Comparison of ENCODE assay signal across 8 cellular contexts in the genomic region with DNA sequence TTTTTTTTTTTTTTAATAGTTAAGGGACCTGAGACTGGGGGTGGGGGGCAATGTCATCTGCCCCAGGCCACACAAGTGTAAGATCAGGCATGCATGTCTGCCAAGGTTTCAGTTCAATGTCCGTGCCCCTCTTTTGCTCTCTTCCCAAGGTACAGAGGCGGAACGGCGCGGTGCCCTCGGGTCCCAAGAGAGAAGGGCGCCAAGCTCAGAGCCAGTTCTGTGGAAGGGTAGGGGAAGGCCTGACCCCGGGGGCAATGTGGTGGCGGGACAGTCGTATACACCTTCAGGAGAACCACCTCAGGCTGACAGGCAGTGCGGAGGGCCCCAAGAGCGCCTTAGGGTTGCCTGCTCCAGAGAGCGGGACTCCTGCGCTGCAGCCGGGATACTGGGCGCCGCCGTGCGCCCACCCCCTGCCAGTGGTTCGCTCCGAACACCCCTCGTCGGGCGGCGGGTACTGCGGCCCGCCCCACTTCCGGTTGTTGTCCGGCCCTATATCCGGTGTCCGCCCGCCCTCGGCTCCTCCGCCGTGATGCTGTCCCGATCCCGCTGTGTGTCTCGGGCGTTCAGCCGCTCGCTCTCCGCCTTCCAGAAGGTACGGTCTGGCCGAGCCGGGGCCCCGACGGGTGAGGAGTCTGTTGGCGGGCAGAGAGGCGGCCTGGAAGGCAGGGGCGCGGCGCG. TPM values are rescaled to one million over a fixed set of nuclear protein-coding genes. Genes with fewer than 3 reads are reported as not detected.
DNase-seq lines count a peak whose midpoint lies in the region; ATAC-seq and TF ChIP-seq lines count a peak whose summit lies in the region.

A gene (plus strand): TSS at position 492 of the 678 bp plus-strand sequence. CDS start 38 bp downstream, at position 530.

- no peaks in the 10 kb centered on the region for H4K20me1 ChIP-seq in mammary epithelial cell (ENCODE audit: insufficient read depth, low read length)
- peaks cover 44% of the 10 kb centered on the region for H4K20me1 ChIP-seq in smooth muscle cell (ENCODE audit: low read depth)

- in situ Hi-C loops in mammary epithelial cell (cut with MboI; ENCODE audit: low sequenced_read_pairs in 2 of 2): no loop called here

- H3K27me3 ChIP-seq in AG04450 (ENCODE audit: control insufficient read depth, insufficient read depth, low read length) (no peaks in the 10 kb centered on the region), mammary epithelial cell (ENCODE audit: insufficient read depth, low read length) (no peaks in the 10 kb centered on the region), smooth muscle cell (ENCODE audit: low read depth) (no peaks in the 10 kb centered on the region)

- peaks cover 30% of the 10 kb centered on the region for H3F3A ChIP-seq in smooth muscle cell (ENCODE audit: low read depth)

- no peak for TF ChIP-seq CTCF in AG04450 (IDR thresholded peaks at IDR 0.05; ENCODE audit: low read depth, low read length)
- TF ChIP-seq CTCF in WI38 (IDR thresholded peaks at IDR 0.05; ENCODE audit: low read depth, low read length): no peak
- TF ChIP-seq CTCF in mammary epithelial cell (conservative IDR thresholded peaks at IDR 0.05 in 1 of 2, IDR thresholded peaks at IDR 0.05 in 1 of 2; ENCODE audit: extremely low read depth in 1 of 2, insufficient read depth in 1 of 2, low read depth in 1 of 2, low read length in 2 of 2): no peak
- TF ChIP-seq CTCF in smooth muscle cell (IDR thresholded peaks at IDR 0.05; ENCODE audit: borderline replicate concordance, insufficient read depth, poor library complexity, severe bottlenecking): no peak

- dilution Hi-C loops in mammary epithelial cell (cut with HindIII; ENCODE audit: low sequenced_read_pairs): no loop called here

- DNase-seq in AG04450 (ENCODE audit: low read depth, low spot score): peak; percentile 66
- DNase-seq in NCI-H2227 treated with DMSO at 0.1 percent for 48 hours (lab: John Stamatoyannopoulos, UW): peak; percentile 75
- peak; percentile 80 for DNase-seq in mammary epithelial cell
- peak; percentile 98 for DNase-seq in iPS-NIHi11 (ENCODE audit: low spot score)
- DNase-seq in smooth muscle cell (lab: John Stamatoyannopoulos, UW; ENCODE audit: unreplicated experiment): peak; percentile 60

- POLR2A ChIA-PET in AG04450 (lab: Yijun Ruan, JAX): interaction anchor here (0.7 kb wide), 2 partner anchors 20 to 118 kb away, joined by 3 to 11 read pairs; a partner anchor contains a TSS

- H3K36me3 ChIP-seq in mammary epithelial cell (ENCODE audit: insufficient read depth, low read length) (peaks cover 2% of the 10 kb centered on the region), smooth muscle cell (ENCODE audit: low read depth) (no peaks in the 10 kb centered on the region)

- peaks cover 52% of the 10 kb centered on the region for H3K79me2 ChIP-seq in mammary epithelial cell (ENCODE audit: insufficient read depth, low read length)
- peaks cover 43% of the 10 kb centered on the region for H3K79me2 ChIP-seq in smooth muscle cell (ENCODE audit: low read depth)

- intact Hi-C loops in mammary epithelial cell (cut with micrococcal nuclease): loop anchor here (1.0 kb wide), 1 partner anchor 24 kb away; no protein-coding TSS in a partner anchor

- H3K9ac ChIP-seq in mammary epithelial cell (ENCODE audit: insufficient read depth, low read length): peak within 1 kb of the TSS; percentile 91
- peak within 1 kb of the TSS; percentile 87 for H3K9ac ChIP-seq in smooth muscle cell (ENCODE audit: low read depth)

- CTCF ChIA-PET in AG04450 (lab: Charles Lee): interaction anchor here (0.5 to 11.3 kb wide), 5 partner anchors 20 to 269 kb away, joined by 3 to 173 read pairs (median 5); no protein-coding TSS in a partner anchor
- CTCF ChIA-PET in mammary epithelial cell (lab: Charles Lee; ENCODE audit: low non-redundant PET): interaction anchor here (2.2 kb wide), 1 partner anchor 20 kb away, joined by 11 read pairs; no protein-coding TSS in a partner anchor

- BruUV-seq in mammary epithelial cell (replicated peaks; lab: Mats Ljungman, UMichigan): no TSS peak

- H3K27ac ChIP-seq in AG04450 (ENCODE audit: low read depth, low read length) (peak within 1 kb of the TSS; percentile 85), mammary epithelial cell (ENCODE audit: insufficient read depth, low read depth, low read length) (peak within 1 kb of the TSS; percentile 92), smooth muscle cell (ENCODE audit: low read depth) (peak within 1 kb of the TSS; percentile 75)

- H3K9me3 ChIP-seq in AG04450 (ENCODE audit: control insufficient read depth, insufficient read depth, low read length) (no peaks in the 10 kb centered on the region), mammary epithelial cell (replicated peaks; ENCODE audit: insufficient read depth, low read length) (no peaks in the 10 kb centered on the region), smooth muscle cell (replicated peaks; ENCODE audit: low read depth) (no peaks in the 10 kb centered on the region)

- peaks cover 46% of the 10 kb centered on the region for H3K4me1 ChIP-seq in mammary epithelial cell (ENCODE audit: insufficient read depth, low read length)
- peaks cover 19% of the 10 kb centered on the region for H3K4me1 ChIP-seq in smooth muscle cell (ENCODE audit: low read depth)

- H3K4me2 ChIP-seq in mammary epithelial cell (ENCODE audit: insufficient read depth, low read depth, low read length) (peak within 1 kb of the TSS; percentile 100), smooth muscle cell (peak within 1 kb of the TSS; percentile 93)

- H2AFZ ChIP-seq in mammary epithelial cell (ENCODE audit: low read depth, low read length) (peak within 1 kb of the TSS; percentile 100), smooth muscle cell (ENCODE audit: low read depth) (peak within 1 kb of the TSS; percentile 49)

- ATAC-seq in GM18873 (IDR thresholded peaks at IDR 0.05; ENCODE audit: low FRiP score, unreplicated experiment) (peak; percentile 68), HG03135 (IDR thresholded peaks at IDR 0.05; ENCODE audit: unreplicated experiment) (peak; percentile 94)

- 4% methylated on average over 7 of the region's 53 CpGs for WGBS in mammary epithelial cell (ENCODE audit: low coverage, missing lambda C conversion rate)
- WGBS in smooth muscle cell (ENCODE audit: low lambda C conversion rate): 1% methylated on average over 38 of the region's 53 CpGs

- H3K4me3 ChIP-seq in AG04450 (ENCODE audit: low read depth, low read length) (peak within 1 kb of the TSS; percentile 86), WI38 (ENCODE audit: low read depth, low read length) (peak within 1 kb of the TSS; percentile 93), mammary epithelial cell (replicated peaks in 1 of 3; ENCODE audit: insufficient read depth in 1 of 3, low read depth in 2 of 3, low read length in 3 of 3) (peak within 1 kb of the TSS; percentile 90 to 99 (median 94)), smooth muscle cell (peak within 1 kb of the TSS; percentile 76)

RNA-seq across cellular contexts. Expression of the gene that starts here (rescaled TPM):
- 148 and 150 TPM in 2 replicates for polyA plus RNA-seq in AG04450 (2011; rRNA removed)
- polyA minus RNA-seq in AG04450 (2011; rRNA and poly(A)+ RNA removed): 92.0 and 108 TPM in 2 replicates
- total RNA-seq in mammary epithelial cell: 100 to 1,000 TPM in 1 of 2 donors, 10 to 100 TPM in 1; 63.3 to 145 TPM
- 151 TPM for polyA plus RNA-seq in mammary epithelial cell
- polyA minus RNA-seq in mammary epithelial cell: 162 TPM
- total RNA-seq in smooth muscle cell: 45.1 and 46.9 TPM in 2 replicates
- 4.9 and 7.8 TPM in 2 replicates for polyA plus RNA-seq in smooth muscle cell

Comparison
In these comparisons a context has a peak if more than half of its experiments do, and no peak if none do; other contexts are left out.
1. Peak in every context shown above with its lines: DNase-seq, ATAC-seq, H3K4me3 ChIP-seq and H3K27ac ChIP-seq.
2. RNA of the gene that starts here (polyA plus RNA-seq): 151 TPM in mammary epithelial cell (single experiment) and 148 to 150 TPM in AG04450; 4.9 to 7.8 TPM in smooth muscle cell; every median in the first group is over 10 times any median in the second.